18 cellular contexts compared by ENCODE assay signal in genomic region chr2:177574357-177574756, GRCh38.
"Had no signal": no experiment of that assay in that cellular context is flagged by ENCODE, and none has a peak within 500 bp of the region (broad histone marks: within the 10 kb centered on the region; RNA-seq: fewer than 3 reads in every experiment).

No MANE protein-coding gene starts in this region.

- H3K27me3 ChIP-seq: foreskin keratinocyte, hepatocyte, neutrophil, spleen, transverse colon had no signal

- H3K27ac Mint-ChIP-seq: dendritic cell treated with granulocyte-macrophage colony-stimulating factor and Interleukin-4, amounts not matched to agents 40 ng/mL and 50 ng/mL, for 4 days; naive thymus-derived CD8-positive, alpha-beta T cell; stimulated activated memory B cell treated with anti-CD40 and anti-IgM and Interleukin-4, amounts not matched to agents 10 μg/mL and 1 μg/mL and 100 μg/mL, for 72 hours; stimulated activated naive CD8-positive, alpha-beta T cell treated with anti-CD3 and anti-CD28 coated beads, Interleukin-15, Interleukin-2, amounts not matched to agents 100 ng/mL and 50 ng/mL, for 24 hours had no signal

- H3K4me1 Mint-ChIP-seq: stimulated activated memory B cell treated with anti-CD40 and anti-IgM and Interleukin-4, amounts not matched to agents 10 μg/mL and 1 μg/mL and 100 μg/mL, for 72 hours had no signal

- H3K27ac ChIP-seq: foreskin keratinocyte, hepatocyte, neutrophil, spleen, testis, transverse colon had no signal

- H3K4me1 ChIP-seq: foreskin keratinocyte, spleen, testis had no signal

- ATAC-seq: foreskin keratinocyte; naive thymus-derived CD8-positive, alpha-beta T cell; sciatic nerve; stimulated activated memory B cell treated with anti-CD40 and anti-IgM and Interleukin-4, amounts not matched to agents 10 μg/mL and 1 μg/mL and 100 μg/mL, for 72 hours had no signal

- H3K4me3 ChIP-seq: hepatocyte, spleen, testis, transverse colon had no signal

- DNase-seq: erythroblast; foreskin keratinocyte; head of caudate nucleus; kidney glomerular epithelial cell; naive thymus-derived CD8-positive, alpha-beta T cell; posterior cingulate gyrus; spleen; stimulated activated CD4-positive, alpha-beta T cell treated with anti-CD3 and anti-CD28 coated beads, Interleukin-15, amount 100 ng/mL, for 24 hours; stimulated activated CD4-positive, alpha-beta T cell treated with anti-CD3 and anti-CD28 coated beads, Interleukin-1b, Interleukin-23, amount 100 ng/mL, for 48 hours; stimulated activated CD4-positive, alpha-beta T cell treated with anti-CD3 and anti-CD28 coated beads, Interleukin-4, amount 100 ng/mL, for 24 hours; testis; transverse colon had no signal

- H3K4me3 Mint-ChIP-seq: dendritic cell treated with granulocyte-macrophage colony-stimulating factor and Interleukin-4, amounts not matched to agents 40 ng/mL and 50 ng/mL, for 4 days; naive thymus-derived CD8-positive, alpha-beta T cell; stimulated activated memory B cell treated with anti-CD40 and anti-IgM and Interleukin-4, amounts not matched to agents 10 μg/mL and 1 μg/mL and 100 μg/mL, for 72 hours; stimulated activated naive CD8-positive, alpha-beta T cell treated with anti-CD3 and anti-CD28 coated beads, Interleukin-15, Interleukin-2, amounts not matched to agents 100 ng/mL and 50 ng/mL, for 24 hours had no signal

- H3K9me3 ChIP-seq: neutrophil, spleen, testis, transverse colon had no signal

- H3K36me3 Mint-ChIP-seq: naive thymus-derived CD8-positive, alpha-beta T cell; stimulated activated memory B cell treated with anti-CD40 and anti-IgM and Interleukin-4, amounts not matched to agents 10 μg/mL and 1 μg/mL and 100 μg/mL, for 72 hours had no signal

- H3K36me3 ChIP-seq: neutrophil, spleen, transverse colon had no signal

- H3K9me3 Mint-ChIP-seq: dendritic cell treated with granulocyte-macrophage colony-stimulating factor and Interleukin-4, amounts not matched to agents 40 ng/mL and 50 ng/mL, for 4 days; naive thymus-derived CD8-positive, alpha-beta T cell; stimulated activated memory B cell treated with anti-CD40 and anti-IgM and Interleukin-4, amounts not matched to agents 10 μg/mL and 1 μg/mL and 100 μg/mL, for 72 hours; stimulated activated naive CD8-positive, alpha-beta T cell treated with anti-CD3 and anti-CD28 coated beads, Interleukin-15, Interleukin-2, amounts not matched to agents 100 ng/mL and 50 ng/mL, for 24 hours had no signal

- H3K27me3 Mint-ChIP-seq: dendritic cell treated with granulocyte-macrophage colony-stimulating factor and Interleukin-4, amounts not matched to agents 40 ng/mL and 50 ng/mL, for 4 days; stimulated activated memory B cell treated with anti-CD40 and anti-IgM and Interleukin-4, amounts not matched to agents 10 μg/mL and 1 μg/mL and 100 μg/mL, for 72 hours had no signal
